8 cellular contexts compared by ENCODE assay signal in genomic region chr13:40666905-40667621, GRCh38. TPM values are rescaled to one million over a fixed set of nuclear protein-coding genes. Genes with fewer than 3 reads are reported as not detected.
DNase-seq lines count a peak whose midpoint lies in the region; ATAC-seq and TF ChIP-seq lines count a peak whose summit lies in the region.

No MANE protein-coding gene starts in this region.

- TF ChIP-seq CTCF in H9 (conservative IDR thresholded peaks at IDR 0.05) (no peak), OCI-LY3 (IDR thresholded peaks at IDR 0.05; ENCODE audit: low read depth, low read length) (no peak), hepatocyte (IDR thresholded peaks at IDR 0.05; ENCODE audit: poor library complexity) (no peak)

- H3K18ac ChIP-seq in H9 (ENCODE audit: insufficient read length, low read depth, low read length): no peak overlapping the region

- H4K20me1 ChIP-seq in H9 (ENCODE audit: control insufficient read depth, insufficient read depth, insufficient read length): no peaks in the 10 kb centered on the region
- H4K20me1 ChIP-seq in OCI-LY3 (ENCODE audit: insufficient read depth, low read length): no peaks in the 10 kb centered on the region
- peaks cover 5% of the 10 kb centered on the region for H4K20me1 ChIP-seq in hepatocyte (ENCODE audit: insufficient read depth, poor library complexity, severe bottlenecking)

- H2BK120ac ChIP-seq in H9 (ENCODE audit: low read depth, low read length, poor library complexity, severe bottlenecking): no peak overlapping the region

- H2BK20ac ChIP-seq in H9 (ENCODE audit: low read depth, low read length, poor library complexity, severe bottlenecking): no peak overlapping the region

- no peak overlapping the region for H3K4ac ChIP-seq in H9 (ENCODE audit: low read depth, low read length)

- no peak overlapping the region for H4K8ac ChIP-seq in H9 (replicated peaks; ENCODE audit: insufficient read length, low read depth, low read length)

- H4K5ac ChIP-seq in H9 (ENCODE audit: insufficient read length, low read depth, low read length): no peak overlapping the region

- peak overlapping the region in 1 of 3 experiments; percentile 36; a peak in 2 of 7 replicates for H3K27ac Mint-ChIP-seq in H9

- peak overlapping the region; percentile 17 for H3K9ac ChIP-seq in H9 (ENCODE audit: extremely low read depth, insufficient read length, low read length)
- peak overlapping the region; percentile 66 for H3K9ac ChIP-seq in OCI-LY3 (ENCODE audit: low read length)

- peaks cover 25% of the 10 kb centered on the region for H3K23me2 ChIP-seq in H9 (ENCODE audit: insufficient read length, low read depth, low read length, poor library complexity, severe bottlenecking)

- H2BK5ac ChIP-seq in H9 (ENCODE audit: insufficient read length, low read length): no peak overlapping the region

- no peak overlapping the region for H3K56ac ChIP-seq in H9 (ENCODE audit: insufficient read length, low read depth, low read length)

- no peak overlapping the region for H3K27ac ChIP-seq in H9 (ENCODE audit: insufficient read length, low read depth, low read length)
- H3K27ac ChIP-seq in OCI-LY3 (ENCODE audit: low read length): no peak overlapping the region
- peak overlapping the region; percentile 85 for H3K27ac ChIP-seq in hepatocyte

- no peaks in the 10 kb centered on the region for H3K27me3 Mint-ChIP-seq in H9 (ENCODE audit: low read depth)

- H3K4me1 Mint-ChIP-seq in H9: peaks cover 56 to 58% of the 10 kb centered on the region in 2 experiments

- no peak overlapping the region for H2AFZ ChIP-seq in H9 (ENCODE audit: low read length)
- H2AFZ ChIP-seq in OCI-LY3 (ENCODE audit: low read depth, low read length): peak overlapping the region; percentile 70; the same call in 1 of the 2 replicates
- peak overlapping the region; percentile 89 for H2AFZ ChIP-seq in hepatocyte

- no peaks in the 10 kb centered on the region for H3K27me3 ChIP-seq in H9 (ENCODE audit: insufficient read depth, low read length)
- 0 out of 2 replicates have a peak, but pooled peaks cover 5% of the 10 kb centered on the region for H3K27me3 ChIP-seq in OCI-LY3 (ENCODE audit: low read depth, low read length)
- no peaks in the 10 kb centered on the region for H3K27me3 ChIP-seq in hepatocyte

- DNase-seq in ELR (ENCODE audit: low read depth): peak; percentile 54
- no peak for DNase-seq in H9
- peak in 33 of 56 donors; percentile 12 to 84 (median 61) for DNase-seq in amygdala (lab: John Stamatoyannopoulos, UW)
- DNase-seq in hepatocyte (ENCODE audit: low spot score): peak; percentile 77
- peak; percentile 74 for DNase-seq in retina
- DNase-seq in HK-2 (ENCODE audit: unreplicated experiment): no peak

- H3K9me3 Mint-ChIP-seq in H9: no peaks in the 10 kb centered on the region; a peak in 1 of 5 replicates

- WGBS in H9 (ENCODE audit: extremely low coverage, insufficient read length, low lambda C conversion rate): no CpG with 5 or more reads among the region's 67 CpGs
- 2% methylated on average over 46 of the region's 67 CpGs for WGBS in hepatocyte (ENCODE audit: low lambda C conversion rate, missing lambda C conversion rate)

- no peak overlapping the region; the same call in 1 of the 2 replicates for H2BK15ac ChIP-seq in H9 (ENCODE audit: low read depth, low read length)

- no peak for ATAC-seq in HG03342 (IDR thresholded peaks at IDR 0.05; ENCODE audit: unreplicated experiment)

- peak overlapping the region; percentile 82 to 90 for H3K4me3 Mint-ChIP-seq in H9

- H3K36me3 Mint-ChIP-seq in H9 (ENCODE audit: insufficient read depth in 1 of 3, low read depth in 3 of 3): peaks cover 0 to 3% (median 0%) of the 10 kb centered on the region in 3 experiments; a peak in 3 of 7 replicates

- H3T11ph ChIP-seq in H9 (ENCODE audit: low read length): no peak overlapping the region

- no peak overlapping the region for H2BK12ac ChIP-seq in H9 (ENCODE audit: insufficient read length, low read depth, low read length)

- H3K14ac ChIP-seq in H9 (ENCODE audit: insufficient read depth, low read length): no peak overlapping the region

- H3K4me3 ChIP-seq in OCI-LY3 (ENCODE audit: low read length): peak overlapping the region; percentile 91
- H3K4me3 ChIP-seq in hepatocyte: peak overlapping the region; percentile 91

- H3K9me2 ChIP-seq in hepatocyte (replicated peaks; ENCODE audit: insufficient read depth): no peaks in the 10 kb centered on the region

- H3K4me1 ChIP-seq in H9 (ENCODE audit: insufficient read depth, low read length): peaks cover 5% of the 10 kb centered on the region
- peaks cover 25% of the 10 kb centered on the region for H3K4me1 ChIP-seq in OCI-LY3 (ENCODE audit: low read length)
- peaks cover 2% of the 10 kb centered on the region for H3K4me1 ChIP-seq in hepatocyte (ENCODE audit: insufficient read depth)

- peaks cover 17% of the 10 kb centered on the region; the same call in 1 of the 2 replicates for H3K79me2 ChIP-seq in H9 (ENCODE audit: insufficient read depth, low read length)
- peaks cover 43% of the 10 kb centered on the region for H3K79me2 ChIP-seq in OCI-LY3 (ENCODE audit: low read length)
- H3K79me2 ChIP-seq in hepatocyte: peaks cover 26% of the 10 kb centered on the region

- H3K23ac ChIP-seq in H9 (ENCODE audit: insufficient read length, low read depth, low read length): no peak overlapping the region

- no peaks in the 10 kb centered on the region for H3K9me3 ChIP-seq in H9 (ENCODE audit: control insufficient read depth, low read depth, low read length)
- no peaks in the 10 kb centered on the region for H3K9me3 ChIP-seq in OCI-LY3 (ENCODE audit: insufficient read depth, low read length)
- no peaks in the 10 kb centered on the region for H3K9me3 ChIP-seq in hepatocyte (ENCODE audit: low read depth)

- H4K91ac ChIP-seq in H9 (ENCODE audit: insufficient read length, low read depth, low read length): no peak overlapping the region

- H3K79me1 ChIP-seq in H9 (ENCODE audit: insufficient read depth, low read depth, low read length, poor library complexity, severe bottlenecking): no peaks in the 10 kb centered on the region

- H3K36me3 ChIP-seq in OCI-LY3 (replicated peaks; ENCODE audit: low read depth, low read length) (no peaks in the 10 kb centered on the region), hepatocyte (replicated peaks; ENCODE audit: insufficient read depth, low read depth) (no peaks in the 10 kb centered on the region)

- no peak overlapping the region for H2AK5ac ChIP-seq in H9 (ENCODE audit: insufficient read length, low read length)

- H3K4me2 ChIP-seq in H9 (ENCODE audit: insufficient read depth, insufficient read length, low read length) (peak overlapping the region; percentile 78), OCI-LY3 (ENCODE audit: low read length) (peak overlapping the region; percentile 90), hepatocyte (peak overlapping the region; percentile 94)

RNA-seq across cellular contexts. Expression of gene FOXO1, which starts 0.6 kb away (rescaled TPM):
- total RNA-seq in H9 (2021): 43.5 and 44.6 TPM in 2 replicates
- 26.5 and 30.3 TPM in 2 replicates for total RNA-seq in hepatocyte
- polyA plus RNA-seq in hepatocyte: 35.2 and 48.3 TPM in 2 replicates

Comparison
In these comparisons a context has a peak if more than half of its experiments do, and no peak if none do; other contexts are left out.
1. DNase-seq: peak in ELR (single experiment), amygdala (33 of 56), hepatocyte (single experiment) and retina (single experiment); none in H9 (single experiment) and HK-2 (single experiment).
2. Peak in every context shown above with its lines, with median percentiles within 50 percentile points of each other: H3K4me2 ChIP-seq.